ENCODE assay signal across 8 cellular contexts in genomic region chr1:150926094-150926741, GRCh38. TPM values are rescaled to one million over a fixed set of nuclear protein-coding genes. Genes with fewer than 3 reads are reported as not detected.
DNase-seq lines count a peak whose midpoint lies in the region; ATAC-seq and TF ChIP-seq lines count a peak whose summit lies in the region.

Gene SETDB1, plus strand, starts transcription at chr1:150926363. Its CDS starts 1,352 bp downstream, at chr1:150927715.

- H3K4me3 Mint-ChIP-seq in CD8-positive, alpha-beta memory T cell = peak within 1 kb of the TSS; percentile 92 to 99 (median 98)

- peaks cover 0 to 3% (median 1%) of the 10 kb centered on the region in 5 donors for H3K9me3 Mint-ChIP-seq in CD8-positive, alpha-beta memory T cell

- 0 to 1% methylated on average over 40 of the region's 40 CpGs for WGBS in lung, 2 donors

- H3K4me3 ChIP-seq in CD8-positive, alpha-beta memory T cell (ENCODE audit: low read length) = peak within 1 kb of the TSS; percentile 80
- peak within 1 kb of the TSS; percentile 71 for H3K4me3 ChIP-seq in lung

- no peak for TF ChIP-seq CTCF in lung (IDR thresholded peaks at IDR 0.05; ENCODE audit: control extremely low read depth, extremely low read depth)

- peaks cover 16% of the 10 kb centered on the region for H3K36me3 ChIP-seq in CD8-positive, alpha-beta memory T cell (ENCODE audit: insufficient read depth, low read length)
- peaks cover 12 to 13% of the 10 kb centered on the region in 2 donors for H3K36me3 ChIP-seq in lung (ENCODE audit: control insufficient read depth in 2 of 2, insufficient read depth in 2 of 2, low read length in 2 of 2)

- CTCF ChIA-PET in CD8-positive, alpha-beta memory T cell (lab: Charles Lee) = no interaction called here

- POLR2A ChIA-PET in CD8-positive, alpha-beta memory T cell (lab: Charles Lee) = interaction anchor here (1.2 kb wide), 1 partner anchor 48 kb away, joined by 4 read pairs; no protein-coding TSS in a partner anchor

- H3K27me3 Mint-ChIP-seq in CD8-positive, alpha-beta memory T cell = no peaks in the 10 kb centered on the region

- H3K9me3 ChIP-seq in CD8-positive, alpha-beta memory T cell (ENCODE audit: low read length) = no peaks in the 10 kb centered on the region
- H3K9me3 ChIP-seq in lung (ENCODE audit: control insufficient read depth in 2 of 2, insufficient read depth in 1 of 2, low read length in 1 of 2) = no peaks in the 10 kb centered on the region

- peak within 1 kb of the TSS; percentile 91 to 100 (median 98) for H3K27ac Mint-ChIP-seq in CD8-positive, alpha-beta memory T cell

- DNase-seq in CD8-positive, alpha-beta memory T cell = peak; percentile 86 to 96 (median 92)
- peak; percentile 84 for DNase-seq in HS-5 (ENCODE audit: low read depth)
- DNase-seq in NK-92 treated with Interleukin-12 subunit alpha and Interleukin-12 subunit beta, amount 100 ng/mL, for 24 hours (lab: John Stamatoyannopoulos, UW) = peak; percentile 96
- peak; percentile 95 for DNase-seq in activated CD8-positive, alpha-beta memory T cell treated with anti-CD3 and anti-CD28 coated beads for 24 hours
- peak; percentile 84 for DNase-seq in effector CD8-positive, alpha-beta T cell (lab: John Stamatoyannopoulos, UW)
- peak; percentile 96 for DNase-seq in lung (ENCODE audit: low spot score)
- peak; percentile 78 to 88 (median 84) for DNase-seq in stimulated activated CD4-positive, alpha-beta T cell treated with anti-CD3 and anti-CD28 coated beads, TNF-alpha, amount 100 ng/mL, for 4 hours (ENCODE audit: low read depth in 3 of 3)

- peak within 1 kb of the TSS; percentile 81 for H3K27ac ChIP-seq in CD8-positive, alpha-beta memory T cell (ENCODE audit: low read depth, low read length)
- H3K27ac ChIP-seq in lung (ENCODE audit: low read depth in 1 of 2, low read length in 1 of 2) = peak within 1 kb of the TSS; percentile 90 to 96

- ATAC-seq in GM19468 (IDR thresholded peaks at IDR 0.05; ENCODE audit: extremely low read depth, unreplicated experiment) (peak; percentile 65), lung (ENCODE audit: insufficient read depth, low FRiP score) (peak; percentile 95)

- H3K4me1 Mint-ChIP-seq in CD8-positive, alpha-beta memory T cell = peaks cover 28 to 44% (median 42%) of the 10 kb centered on the region in 3 donors

- H3K36me3 Mint-ChIP-seq in CD8-positive, alpha-beta memory T cell = peaks cover 8 to 45% (median 16%) of the 10 kb centered on the region in 3 donors

- H3K27me3 ChIP-seq in CD8-positive, alpha-beta memory T cell (ENCODE audit: insufficient read depth, low read length, poor library complexity, severe bottlenecking) = no peaks in the 10 kb centered on the region
- no peaks in the 10 kb centered on the region for H3K27me3 ChIP-seq in lung (ENCODE audit: control insufficient read depth, insufficient read depth)

- H3K4me1 ChIP-seq in CD8-positive, alpha-beta memory T cell (ENCODE audit: insufficient read depth, low read length) = peaks cover 13% of the 10 kb centered on the region
- peaks cover 3 to 5% of the 10 kb centered on the region in 2 donors for H3K4me1 ChIP-seq in lung (ENCODE audit: control insufficient read depth in 2 of 2, insufficient read depth in 2 of 2, low read length in 2 of 2)

RNA-seq across cellular contexts. Expression of gene SETDB1, which starts in this region (rescaled TPM):
- 10 to 100 TPM; 45.4 to 47.5 TPM for total RNA-seq in CD8-positive, alpha-beta memory T cell
- 15.5 TPM for polyA plus RNA-seq in CD8-positive, alpha-beta memory T cell
- 10 to 100 TPM; 40.7 to 56.2 TPM for total RNA-seq in lung
- 10 to 100 TPM; 20.0 to 24.4 TPM for polyA plus RNA-seq in lung

Comparison
In these comparisons a context has a peak if more than half of its experiments do, and no peak if none do; other contexts are left out.
1. Peak in every context shown above with its lines: DNase-seq, ATAC-seq, H3K4me3 ChIP-seq and H3K27ac ChIP-seq.